Comparison of ENCODE assay signal across 8 cellular contexts in the genomic region with DNA sequence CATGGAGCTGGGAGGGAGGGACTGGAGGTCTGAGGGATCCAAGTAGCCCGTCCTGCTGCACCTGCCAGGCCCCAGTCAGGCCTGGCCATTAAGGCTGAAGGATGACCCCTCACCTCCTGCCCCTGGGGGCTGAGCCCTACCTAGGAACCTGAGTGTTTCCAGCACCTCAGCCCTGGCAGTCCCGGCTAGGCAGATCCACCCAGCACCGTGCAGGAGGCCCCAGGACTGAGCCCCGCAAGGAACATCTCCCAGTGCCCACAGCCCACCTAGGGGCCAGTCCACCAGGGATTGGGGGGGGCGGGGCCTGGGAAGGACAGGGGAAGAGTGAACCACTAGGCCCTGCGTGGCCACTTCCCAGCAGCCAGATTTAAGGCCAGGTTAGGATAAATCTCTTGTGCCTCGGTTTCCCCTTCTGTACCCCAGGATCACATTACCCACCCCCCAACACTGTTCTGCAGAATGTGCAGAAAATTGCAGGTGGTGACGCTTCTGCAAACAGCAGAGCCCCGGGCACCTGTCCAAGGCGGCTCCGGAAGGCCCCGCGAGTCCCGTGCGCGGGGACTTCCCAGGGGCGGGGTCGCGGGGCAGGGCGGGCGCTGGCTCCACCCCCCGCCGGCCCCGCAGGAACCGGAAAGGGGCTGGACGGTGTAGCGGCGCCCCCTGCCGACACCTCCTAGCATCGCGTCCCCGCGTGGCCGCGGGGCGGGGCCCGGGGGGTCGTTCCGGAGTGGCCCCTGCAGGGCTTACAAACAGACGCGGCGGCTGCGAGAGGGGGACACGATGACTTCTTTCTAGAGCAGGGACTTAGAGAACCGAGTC. TPM values are rescaled to one million over a fixed set of nuclear protein-coding genes. Genes with fewer than 3 reads are reported as not detected.
DNase-seq lines count a peak whose midpoint lies in the region; ATAC-seq, FAIRE-seq and TF ChIP-seq lines count a peak whose summit lies in the region.

No MANE protein-coding gene starts in this region.

- peak overlapping the region; percentile 45 for H3K4me3 ChIP-seq in HUES6 (ENCODE audit: low read depth, low read length)
- no peak overlapping the region for H3K4me3 ChIP-seq in RWPE2 (ENCODE audit: severe bottlenecking)
- peak overlapping the region; percentile 50 for H3K4me3 ChIP-seq in osteoblast (ENCODE audit: insufficient read depth, low read length)
- H3K4me3 ChIP-seq in testis = peak overlapping the region; percentile 15 to 38

- TF ChIP-seq POLR2A in testis (IDR thresholded peaks at IDR 0.05) = no peak

- H4K20me1 ChIP-seq in osteoblast (ENCODE audit: insufficient read depth, low read length) = no peaks in the 10 kb centered on the region

- H3K79me2 ChIP-seq in osteoblast (ENCODE audit: insufficient read depth, low read length) = no peaks in the 10 kb centered on the region

- intact Hi-C loops in testis (cut with DNase I; ENCODE audit: low total_unique reads) = loop anchor here (5.0 kb wide), 1 partner anchor 66 kb away; no protein-coding TSS in a partner anchor

- no peak overlapping the region for H3K9ac ChIP-seq in HUES6 (ENCODE audit: low read length)

- no peak for FAIRE-seq in frontal cortex (lab: Jason Lieb, UNC)

- H3K4me1 ChIP-seq in HUES6 (ENCODE audit: control insufficient read depth, insufficient read depth, low read length) (peaks cover 29% of the 10 kb centered on the region), RWPE2 (ENCODE audit: insufficient read depth, poor library complexity, severe bottlenecking) (peaks cover 15% of the 10 kb centered on the region), osteoblast (ENCODE audit: insufficient read depth, low read length) (peaks cover 4% of the 10 kb centered on the region), testis (peaks cover 23% of the 10 kb centered on the region)

- peak overlapping the region; percentile 62 for H2AFZ ChIP-seq in osteoblast (ENCODE audit: low read length)

- ATAC-seq in GM21447 (IDR thresholded peaks at IDR 0.05; ENCODE audit: unreplicated experiment) (peak; percentile 51), RWPE2 (ENCODE audit: low read depth) (peak; percentile 52)

- 2 to 9% methylated on average over 20 to 35 of the region's 45 CpGs for WGBS in testis, 2 donors

- DNase-seq in DMS153 treated with DMSO at 0.1 percent for 48 hours (lab: John Stamatoyannopoulos, UW; ENCODE audit: unreplicated experiment) (peak; percentile 76), RWPE2 (ENCODE audit: low spot score) (no peak), frontal cortex (ENCODE audit: low spot score in 2 of 2) (peak; percentile 91 to 98), osteoblast (ENCODE audit: insufficient read length, low spot score, missing footprints) (peak; percentile 100), testis (peak; percentile 86)
- peak; percentile 86 for DNase-seq in activated effector memory CD4-positive, alpha-beta T cell treated with Interleukin-2 at 50 U/mL for 16 hours

- H3K27ac ChIP-seq in HUES6 (ENCODE audit: low read depth, low read length) = no peak overlapping the region
- H3K27ac ChIP-seq in RWPE2 (ENCODE audit: poor library complexity, severe bottlenecking) = no peak overlapping the region
- H3K27ac ChIP-seq in osteoblast (ENCODE audit: low read depth, low read length) = no peak overlapping the region
- peak overlapping the region; percentile 55 to 66 for H3K27ac ChIP-seq in testis

- TF ChIP-seq CTCF in RWPE2 (IDR thresholded peaks at IDR 0.05; ENCODE audit: poor library complexity, severe bottlenecking) = peak; percentile 97
- TF ChIP-seq CTCF in osteoblast (IDR thresholded peaks at IDR 0.05; ENCODE audit: extremely low read depth, low read depth, low read length) = peak; percentile 66
- TF ChIP-seq CTCF in testis (IDR thresholded peaks at IDR 0.05) = peak; percentile 97 to 98 (median 97)

- no peaks in the 10 kb centered on the region for H3K36me3 ChIP-seq in HUES6 (ENCODE audit: control insufficient read depth, insufficient read depth, low read length)
- no peaks in the 10 kb centered on the region for H3K36me3 ChIP-seq in RWPE2 (ENCODE audit: low read depth)
- no peaks in the 10 kb centered on the region for H3K36me3 ChIP-seq in osteoblast (ENCODE audit: insufficient read depth, low read length)
- H3K36me3 ChIP-seq in testis (ENCODE audit: low read depth, missing control alignments) = no peaks in the 10 kb centered on the region

- H3K4me2 ChIP-seq in osteoblast (ENCODE audit: insufficient read depth, low read length) = peak overlapping the region; percentile 66

- H3K27me3 ChIP-seq in HUES6 (ENCODE audit: control insufficient read depth, insufficient read depth, low read length) = peaks cover 9% of the 10 kb centered on the region; the same call in 1 of the 2 replicates
- H3K27me3 ChIP-seq in RWPE2 (ENCODE audit: insufficient read depth, poor library complexity, severe bottlenecking) = no peaks in the 10 kb centered on the region
- no peaks in the 10 kb centered on the region for H3K27me3 ChIP-seq in osteoblast (ENCODE audit: insufficient read depth, low read length)
- no peaks in the 10 kb centered on the region for H3K27me3 ChIP-seq in testis

- H3K9me3 ChIP-seq in HUES6 (ENCODE audit: control insufficient read depth, insufficient read depth, low read depth, low read length) = no peaks in the 10 kb centered on the region
- no peaks in the 10 kb centered on the region for H3K9me3 ChIP-seq in RWPE2 (ENCODE audit: severe bottlenecking)
- H3K9me3 ChIP-seq in osteoblast (ENCODE audit: low read depth, low read length) = no peaks in the 10 kb centered on the region
- H3K9me3 ChIP-seq in testis = no peaks in the 10 kb centered on the region

RNA-seq across cellular contexts. Expression of gene PWWP2B, which starts 55.9 kb away (rescaled TPM):
- total RNA-seq in frontal cortex (9.4 TPM), osteoblast (15.3 and 18.5 TPM in 2 replicates), testis (10 to 100 TPM; 32.6 to 45.1 TPM)
- 16.0 TPM for polyA plus RNA-seq in testis (ENCODE audit: insufficient read depth, low read depth, low replicate concordance)

Comparison
In these comparisons a context has a peak if more than half of its experiments do, and no peak if none do; other contexts are left out.
1. H3K27ac ChIP-seq: peak in testis (2 of 2); none in HUES6 (single experiment), RWPE2 (single experiment) and osteoblast (single experiment).
2. Peak in every context shown above with its lines, with median percentiles within 50 percentile points of each other: CTCF ChIP-seq.